ENCODE assay signal across 9 cellular contexts in the genomic region with DNA sequence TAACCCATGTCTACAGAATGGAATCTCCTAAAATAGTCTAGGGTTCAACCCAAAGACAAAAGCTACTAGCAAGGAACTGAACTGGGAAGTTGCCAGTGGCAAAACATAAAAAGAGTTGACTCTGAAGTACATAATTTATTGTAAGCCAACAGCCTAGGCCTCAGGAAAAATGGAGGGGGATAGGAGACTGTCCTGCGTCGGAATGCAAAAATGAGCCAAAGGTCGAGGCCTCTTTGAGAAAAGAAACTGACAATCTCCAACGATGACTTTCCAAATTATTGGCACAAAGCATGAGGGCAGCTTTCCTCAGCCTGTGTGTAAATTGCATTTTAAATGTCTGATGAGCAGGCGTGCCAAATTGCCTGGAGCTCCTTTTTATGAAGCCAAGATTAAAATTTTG. TPM values are rescaled to one million over a fixed set of nuclear protein-coding genes. Genes with fewer than 3 reads are reported as not detected.
DNase-seq lines count a peak whose midpoint lies in the region; ATAC-seq and TF ChIP-seq lines count a peak whose summit lies in the region.
"Had no signal": no experiment of that assay in that cellular context is flagged by ENCODE, and none has a peak within 500 bp of the region (broad histone marks: within the 10 kb centered on the region; RNA-seq: fewer than 3 reads in every experiment).

No MANE protein-coding gene starts in this region.

- H3K4me1 ChIP-seq in esophagus muscularis mucosa (peaks cover 43 to 94% (median 83%) of the 10 kb centered on the region in 4 donors), neural progenitor cell (peaks cover 21% of the 10 kb centered on the region), OCI-LY7 (ENCODE audit: insufficient read depth, low read length, poor library complexity, severe bottlenecking) (no peaks in the 10 kb centered on the region)
- peaks cover 48% of the 10 kb centered on the region for H3K4me1 ChIP-seq in CD4-positive, alpha-beta memory T cell (ENCODE audit: insufficient read depth, low read length)

- H3K27me3 ChIP-seq in MG63 = no peaks in the 10 kb centered on the region
- H3K27me3 ChIP-seq in esophagus muscularis mucosa = peaks cover 0 to 11% (median 0%) of the 10 kb centered on the region in 4 donors
- peaks cover 88% of the 10 kb centered on the region for H3K27me3 ChIP-seq in neural progenitor cell
- peaks cover 39% of the 10 kb centered on the region for H3K27me3 ChIP-seq in CD4-positive, alpha-beta memory T cell (ENCODE audit: insufficient read depth, low read length)

- peaks cover 3% of the 10 kb centered on the region for H3K9me3 Mint-ChIP-seq in neural progenitor cell
- peaks cover 0 to 2% (median 0%) of the 10 kb centered on the region in 8 donors for H3K9me3 Mint-ChIP-seq in CD4-positive, alpha-beta memory T cell
- H3K9me3 Mint-ChIP-seq: activated naive CD4-positive, alpha-beta T cell treated with anti-CD3 and anti-CD28 coated beads for 36 hours had no signal

- no peak overlapping the region for H3K9ac ChIP-seq in neural progenitor cell

- H3K36me3 ChIP-seq in MG63 (no peaks in the 10 kb centered on the region), esophagus muscularis mucosa (no peaks in the 10 kb centered on the region), neural progenitor cell (no peaks in the 10 kb centered on the region), OCI-LY7 (ENCODE audit: insufficient read depth, low read length) (no peaks in the 10 kb centered on the region)
- no peaks in the 10 kb centered on the region for H3K36me3 ChIP-seq in CD4-positive, alpha-beta memory T cell (ENCODE audit: insufficient read depth, low read length)

- H3K36me3 Mint-ChIP-seq in neural progenitor cell = no peaks in the 10 kb centered on the region
- H3K36me3 Mint-ChIP-seq in CD4-positive, alpha-beta memory T cell = no peaks in the 10 kb centered on the region

- peak overlapping the region; percentile 72 for H3K4me3 ChIP-seq in AG09309 (ENCODE audit: control insufficient read depth, low read depth, low read length)
- H3K4me3 ChIP-seq in MG63 = peak overlapping the region; percentile 73
- peak overlapping the region; percentile 74 to 85 (median 83) for H3K4me3 ChIP-seq in esophagus muscularis mucosa
- no peak overlapping the region for H3K4me3 ChIP-seq in neural progenitor cell
- no peak overlapping the region for H3K4me3 ChIP-seq in CD4-positive, alpha-beta memory T cell (ENCODE audit: low read length in 2 of 2)
- no peak overlapping the region for H3K4me3 ChIP-seq in OCI-LY7 (ENCODE audit: low read depth, low read length, poor library complexity, severe bottlenecking)

- no peak overlapping the region for H3K27ac Mint-ChIP-seq in neural progenitor cell
- no peak overlapping the region for H3K27ac Mint-ChIP-seq in CD4-positive, alpha-beta memory T cell
- H3K27ac Mint-ChIP-seq: activated naive CD4-positive, alpha-beta T cell treated with anti-CD3 and anti-CD28 coated beads for 36 hours had no signal

- POLR2A ChIA-PET in CD4-positive, alpha-beta memory T cell (lab: Charles Lee; ENCODE audit: partially characterized antibody) = no interaction called here
- POLR2A ChIA-PET in OCI-LY7 (lab: Charles Lee) = interaction anchor here (0.5 to 1.6 kb wide), 2 partner anchors 8 to 105 kb away, joined by 3 to 5 read pairs; no protein-coding TSS in a partner anchor

- CTCF ChIA-PET in CD4-positive, alpha-beta memory T cell (lab: Charles Lee; ENCODE audit: partially characterized antibody) = interaction anchor here (0.6 to 10.7 kb wide), 7 partner anchors 12 to 1471 kb away, joined by 3 to 281 read pairs (median 5); no protein-coding TSS in a partner anchor
- CTCF ChIA-PET in OCI-LY7 (lab: Charles Lee; ENCODE audit: unreplicated experiment) = no interaction called here

- H3K27me3 Mint-ChIP-seq in neural progenitor cell (ENCODE audit: insufficient read depth, low read depth) = peaks cover 70% of the 10 kb centered on the region
- H3K27me3 Mint-ChIP-seq in CD4-positive, alpha-beta memory T cell = peaks cover 62 to 67% of the 10 kb centered on the region in 2 donors

- no peak for TF ChIP-seq CTCF in AG09309 (IDR thresholded peaks at IDR 0.05; ENCODE audit: control insufficient read depth, insufficient read depth, low read depth, low read length, missing control alignments)
- no peak for TF ChIP-seq CTCF in esophagus muscularis mucosa (IDR thresholded peaks at IDR 0.05)
- no peak for TF ChIP-seq CTCF in neural progenitor cell (IDR thresholded peaks at IDR 0.05)
- no peak for TF ChIP-seq CTCF in OCI-LY7 (conservative IDR thresholded peaks at IDR 0.05; ENCODE audit: low read length)

- H3K9me2 ChIP-seq in OCI-LY7 (ENCODE audit: insufficient read depth, low read length) = no peaks in the 10 kb centered on the region

- no peak overlapping the region for H2AFZ ChIP-seq in neural progenitor cell (replicated peaks)
- H2AFZ ChIP-seq in OCI-LY7 (ENCODE audit: low read length) = no peak overlapping the region

- no peak for DNase-seq in AG09309 (ENCODE audit: low read depth)
- peak; percentile 48 for DNase-seq in MG63
- DNase-seq in esophagus muscularis mucosa (ENCODE audit: extremely low spot score) = no peak
- DNase-seq in neural progenitor cell (ENCODE audit: low spot score) = no peak
- DNase-seq in CD4-positive, alpha-beta memory T cell = no peak
- DNase-seq in SK-N-DZ (ENCODE audit: low spot score) = no peak
- no peak for DNase-seq in OCI-LY7 (ENCODE audit: low spot score)

- peaks cover 38% of the 10 kb centered on the region for H3F3A ChIP-seq in neural progenitor cell (ENCODE audit: low read depth)

- TF ChIP-seq POLR2A in esophagus muscularis mucosa (IDR thresholded peaks at IDR 0.05; ENCODE audit: low read depth) = no peak

- no peaks in the 10 kb centered on the region for H3K79me2 ChIP-seq in neural progenitor cell (ENCODE audit: low read depth)
- no peaks in the 10 kb centered on the region for H3K79me2 ChIP-seq in OCI-LY7 (ENCODE audit: insufficient read depth, low read depth, low read length)

- H3K27ac ChIP-seq in esophagus muscularis mucosa (replicated peaks in 1 of 4) = peak overlapping the region; percentile 93 to 96 (median 94)
- H3K27ac ChIP-seq in neural progenitor cell = no peak overlapping the region
- H3K27ac ChIP-seq in CD4-positive, alpha-beta memory T cell (ENCODE audit: low read depth, low read length) = no peak overlapping the region
- no peak overlapping the region for H3K27ac ChIP-seq in OCI-LY7 (ENCODE audit: low read depth, low read length, poor library complexity, severe bottlenecking)

- no peak for ATAC-seq in HG03565 (IDR thresholded peaks at IDR 0.05; ENCODE audit: unreplicated experiment)

- H4K20me1 ChIP-seq in neural progenitor cell (ENCODE audit: low read depth) = peaks cover 22% of the 10 kb centered on the region
- H4K20me1 ChIP-seq in OCI-LY7 (ENCODE audit: insufficient read depth, low read length) = no peaks in the 10 kb centered on the region

- peak overlapping the region; percentile 82 for H3K4me3 Mint-ChIP-seq in neural progenitor cell
- peak overlapping the region in 2 of 8 donors; percentile 66 to 78 for H3K4me3 Mint-ChIP-seq in CD4-positive, alpha-beta memory T cell

- no peak for TF ChIP-seq EP300 in esophagus muscularis mucosa (IDR thresholded peaks at IDR 0.05)

- peaks cover 41% of the 10 kb centered on the region for H3K4me1 Mint-ChIP-seq in neural progenitor cell
- peaks cover 31 to 60% (median 46%) of the 10 kb centered on the region in 4 donors for H3K4me1 Mint-ChIP-seq in CD4-positive, alpha-beta memory T cell

- peak overlapping the region; percentile 33 for H3K4me2 ChIP-seq in neural progenitor cell
- H3K4me2 ChIP-seq in OCI-LY7 (ENCODE audit: low read length) = no peak overlapping the region

- 20% methylated on average over 5 of the region's 5 CpGs for WGBS in esophagus muscularis mucosa

- intact Hi-C loops in esophagus muscularis mucosa (cut with DNase I) = loop anchor here (5.0 to 10.0 kb wide), 3 partner anchors 86 to 599 kb away; no protein-coding TSS in a partner anchor
- intact Hi-C loops in CD4-positive, alpha-beta memory T cell (cut with micrococcal nuclease) = loop anchor here (1.0 kb wide), 1 partner anchor 1348 kb away; no protein-coding TSS in a partner anchor
- intact Hi-C loops in OCI-LY7 (cut with micrococcal nuclease; ENCODE audit: unreplicated experiment) = no loop called here

- no peaks in the 10 kb centered on the region for H3K9me3 ChIP-seq in MG63
- no peaks in the 10 kb centered on the region for H3K9me3 ChIP-seq in esophagus muscularis mucosa
- no peaks in the 10 kb centered on the region for H3K9me3 ChIP-seq in neural progenitor cell (ENCODE audit: low read depth)
- no peaks in the 10 kb centered on the region for H3K9me3 ChIP-seq in CD4-positive, alpha-beta memory T cell (ENCODE audit: control insufficient read depth in 1 of 2, low read length in 2 of 2)
- no peaks in the 10 kb centered on the region for H3K9me3 ChIP-seq in OCI-LY7 (ENCODE audit: low read length)

- BruUV-seq in OCI-LY7 (replicated peaks; lab: Mats Ljungman, UMichigan) = no TSS peak

RNA-seq across cellular contexts. Expression of a gene that starts 2.1 kb away (rescaled TPM):
- 37.5 and 50.4 TPM in 2 replicates for total RNA-seq in MG63 (2014; rRNA removed; shearing (Covaris generic); ENCODE audit: low replicate concordance)
- total RNA-seq in esophagus muscularis mucosa (100 to 1,000 TPM; 309 to 477 (median 376) TPM), neural progenitor cell (ENCODE audit: low replicate concordance) (0.87 and 1.3 TPM in 2 replicates), OCI-LY7 (2022) (not detected in 2 replicates)
- not detected for total RNA-seq in CD4-positive, alpha-beta memory T cell
- not detected for polyA plus RNA-seq in CD4-positive, alpha-beta memory T cell
- polyA plus RNA-seq in SK-N-DZ (2014; cell fraction: cytosol; rRNA removed) = 0.05 TPM in 1 of 2 replicates, not detected in the other
- polyA plus RNA-seq in SK-N-DZ (2014; cell fraction: nucleus; rRNA removed) = 0.01 and 0.11 TPM in 2 replicates
- not detected in 2 replicates for total RNA-seq in OCI-LY7 (2014; rRNA removed; shearing (Covaris generic))

RNA-seq across cellular contexts. Expression of a gene that starts 39.9 kb away (rescaled TPM):
- total RNA-seq in MG63 (2014; rRNA removed; shearing (Covaris generic); ENCODE audit: low replicate concordance) = 187 and 302 TPM in 2 replicates
- total RNA-seq in esophagus muscularis mucosa (100 to 1,000 TPM; 126 to 480 (median 300) TPM), neural progenitor cell (ENCODE audit: low replicate concordance) (146 and 330 TPM in 2 replicates), OCI-LY7 (2022) (403 and 421 TPM in 2 replicates)
- 100 to 1,000 TPM; 188 to 201 TPM for total RNA-seq in CD4-positive, alpha-beta memory T cell
- 1,000 to 10,000 TPM in 1 of 2 donors, 100 to 1,000 TPM in 1; 809 to 1,007 TPM for polyA plus RNA-seq in CD4-positive, alpha-beta memory T cell
- polyA plus RNA-seq in SK-N-DZ (2014; cell fraction: cytosol; rRNA removed) = 4,889 and 5,791 TPM in 2 replicates
- 1,566 and 3,018 TPM in 2 replicates for polyA plus RNA-seq in SK-N-DZ (2014; cell fraction: nucleus; rRNA removed)
- 133 and 210 TPM in 2 replicates for total RNA-seq in OCI-LY7 (2014; rRNA removed; shearing (Covaris generic))

Comparison
In these comparisons a context has a peak if more than half of its experiments do, and no peak if none do; other contexts are left out.
1. H3K4me3 ChIP-seq: peak in AG09309 (single experiment), MG63 (single experiment) and esophagus muscularis mucosa (4 of 4); none in neural progenitor cell (single experiment), CD4-positive, alpha-beta memory T cell (0 of 2) and OCI-LY7 (single experiment).
2. H3K27ac ChIP-seq: peak in esophagus muscularis mucosa (4 of 4); none in neural progenitor cell (single experiment), CD4-positive, alpha-beta memory T cell (single experiment) and OCI-LY7 (single experiment).
3. RNA of a gene that starts 2.1 kb away (total RNA-seq): 309 to 477 TPM in esophagus muscularis mucosa and 37.5 to 50.4 TPM in MG63; 0.87 to 1.3 TPM in neural progenitor cell, not detected in CD4-positive, alpha-beta memory T cell and not detected in OCI-LY7; every median in the first group is over 10 times any median in the second.